14 cellular contexts compared by ENCODE assay signal in the genomic region with DNA sequence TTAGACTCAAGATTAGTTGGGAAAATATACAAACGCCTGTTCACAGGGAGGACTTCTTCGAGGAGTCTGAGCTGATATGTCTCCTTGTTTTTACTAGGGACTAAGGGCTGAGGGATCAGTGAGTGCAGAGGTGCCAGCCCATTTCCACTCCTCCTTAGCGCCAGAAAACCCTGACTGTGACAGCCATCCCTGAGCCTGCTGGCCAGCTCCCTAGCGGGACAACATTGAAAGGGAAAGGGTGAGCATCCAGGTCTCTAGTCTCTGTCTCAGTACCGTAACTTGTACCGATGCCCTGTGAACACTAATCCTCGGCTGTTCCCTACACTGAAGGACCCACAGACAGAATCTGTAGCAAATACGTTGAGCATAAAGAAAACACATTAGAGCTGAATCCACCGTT.
"Had no signal": no experiment of that assay in that cellular context is flagged by ENCODE, and none has a peak within 500 bp of the region (broad histone marks: within the 10 kb centered on the region; RNA-seq: fewer than 3 reads in every experiment).

No MANE protein-coding gene starts in this region.

- H3K4me1 ChIP-seq: foreskin keratinocyte, left lung, psoas muscle, spleen, tibial artery had no signal

- DNase-seq: activated CD4-positive, alpha-beta T cell treated with anti-CD3 and anti-CD28 coated beads for 1 hour; activated CD8-positive, alpha-beta memory T cell treated with anti-CD3 and anti-CD28 coated beads, Interleukin-2, amount 50 U/mL, for 4 hours; activated CD8-positive, alpha-beta T cell treated with anti-CD3 and anti-CD28 coated beads for 36 hours; activated gamma-delta T cell treated with Interleukin-2 at 50 U/mL for 16 hours; activated naive CD8-positive, alpha-beta T cell treated with anti-CD3 and anti-CD28 coated beads for 36 hours; activated T-cell treated with anti-CD3 and anti-CD28 coated beads, Interleukin-2, amount 50 U/mL, for 72 hours; aorta; foreskin keratinocyte; left lung; occipital lobe; psoas muscle; spleen; stimulated activated CD4-positive, alpha-beta T cell treated with anti-CD3 and anti-CD28 coated beads, Interleukin-1b, Interleukin-23, amount 100 ng/mL, for 48 hours; tibial artery had no signal

- H3K36me3 ChIP-seq: left lung, spleen, tibial artery had no signal

- H3K9me3 ChIP-seq: left lung, psoas muscle, tibial artery had no signal

- H3K27me3 ChIP-seq: foreskin keratinocyte, left lung, spleen, tibial artery had no signal

- H3K27ac ChIP-seq: foreskin keratinocyte, left lung, psoas muscle, spleen, tibial artery had no signal

- H3K4me3 ChIP-seq: left lung, psoas muscle, spleen, tibial artery had no signal
